ENCODE assay signal across 15 cellular contexts in the genomic region with DNA sequence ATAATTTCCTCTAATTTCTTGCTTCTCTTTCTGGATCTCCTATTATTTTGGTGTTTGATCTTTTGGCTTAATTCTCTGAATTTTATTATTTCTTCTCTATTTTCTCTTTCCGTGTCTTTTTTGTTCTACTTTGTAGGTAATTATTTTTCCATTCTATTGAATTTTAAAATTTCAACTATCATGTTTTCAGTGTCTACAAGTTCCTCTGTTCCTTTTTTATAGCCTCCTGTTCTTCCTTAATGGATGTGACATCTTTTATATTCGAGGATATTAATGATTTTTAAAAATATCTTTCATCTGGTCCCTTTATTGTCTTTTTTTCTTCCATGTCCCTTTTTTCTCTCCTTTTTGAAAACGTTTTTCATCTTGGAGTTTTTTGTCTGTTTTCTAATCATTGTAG. TPM values are rescaled to one million over a fixed set of nuclear protein-coding genes. Genes with fewer than 3 reads are reported as not detected.
DNase-seq lines count a peak whose midpoint lies in the region; ATAC-seq and TF ChIP-seq lines count a peak whose summit lies in the region.
"Had no signal": no experiment of that assay in that cellular context is flagged by ENCODE, and none has a peak within 500 bp of the region (broad histone marks: within the 10 kb centered on the region; RNA-seq: fewer than 3 reads in every experiment).

No MANE protein-coding gene starts in this region.

- no peaks in the 10 kb centered on the region for H3K9me3 Mint-ChIP-seq in activated T-cell treated with anti-CD3 and anti-CD28 coated beads, Interleukin-2, amount 50 U/mL, for 24 hours
- no peaks in the 10 kb centered on the region for H3K9me3 Mint-ChIP-seq in activated T-cell treated with anti-CD3 and anti-CD28 coated beads, Interleukin-2, amount 50 U/mL, for 4 hours
- H3K9me3 Mint-ChIP-seq in IgD-negative memory B cell: no peaks in the 10 kb centered on the region
- H3K9me3 Mint-ChIP-seq in activated T-helper 2 cell treated with anti-CD3 and anti-CD28 coated beads, Interferon-gamma antibody, Interleukin-2, Interleukin-4, amounts not matched to agents 10 μg/mL and 5 μg/mL and 100 μg/mL, durations not matched to agents 14 hours and 24 hours and 36 hours: no peaks in the 10 kb centered on the region
- H3K9me3 Mint-ChIP-seq in stimulated activated naive B cell treated with anti-CD40 and anti-IgM and Interleukin-4, amounts not matched to agents 10 μg/mL and 1 μg/mL and 100 μg/mL, for 72 hours: no peaks in the 10 kb centered on the region
- H3K9me3 Mint-ChIP-seq: CD8-positive, alpha-beta T cell; H9 had no signal

- intact Hi-C loops in activated T-helper 2 cell treated with anti-CD3 and anti-CD28 coated beads, Interferon-gamma antibody, Interleukin-2, Interleukin-4, amounts not matched to agents 10 μg/mL and 5 μg/mL and 100 μg/mL, durations not matched to agents 14 hours and 24 hours and 36 hours (cut with micrococcal nuclease): no loop called here
- intact Hi-C loops in left lung (cut with DNase I): no loop called here

- no peak for TF ChIP-seq CTCF in left lung (IDR thresholded peaks at IDR 0.05)

- H3K4me1 ChIP-seq in left lung: no peaks in the 10 kb centered on the region

- peaks cover 94% of the 10 kb centered on the region for H3K36me3 Mint-ChIP-seq in activated T-cell treated with anti-CD3 and anti-CD28 coated beads, Interleukin-2, amount 50 U/mL, for 24 hours (ENCODE audit: low read depth)
- peaks cover 47% of the 10 kb centered on the region for H3K36me3 Mint-ChIP-seq in activated T-cell treated with anti-CD3 and anti-CD28 coated beads, Interleukin-2, amount 50 U/mL, for 4 hours (ENCODE audit: insufficient read depth)
- H3K36me3 Mint-ChIP-seq in IgD-negative memory B cell: peaks cover 5% of the 10 kb centered on the region
- peaks cover 73% of the 10 kb centered on the region for H3K36me3 Mint-ChIP-seq in activated T-helper 2 cell treated with anti-CD3 and anti-CD28 coated beads, Interferon-gamma antibody, Interleukin-2, Interleukin-4, amounts not matched to agents 10 μg/mL and 5 μg/mL and 100 μg/mL, durations not matched to agents 14 hours and 24 hours and 36 hours (ENCODE audit: low read depth)
- peaks cover 31 to 58% of the 10 kb centered on the region in 2 donors for H3K36me3 Mint-ChIP-seq in stimulated activated naive B cell treated with anti-CD40 and anti-IgM and Interleukin-4, amounts not matched to agents 10 μg/mL and 1 μg/mL and 100 μg/mL, for 72 hours

- DNase-seq in activated T-cell treated with anti-CD3 and anti-CD28 coated beads, Interleukin-2, amount 50 U/mL, for 24 hours: no peak
- no peak for DNase-seq in activated T-cell treated with anti-CD3 and anti-CD28 coated beads, Interleukin-2, amount 50 U/mL, for 4 hours
- no peak for DNase-seq in activated T-helper 2 cell treated with anti-CD3 and anti-CD28 coated beads, Interferon-gamma antibody, Interleukin-2, Interleukin-4, amounts not matched to agents 10 μg/mL and 5 μg/mL and 100 μg/mL, durations not matched to agents 14 hours and 24 hours and 36 hours (ENCODE audit: low spot score)
- no peak for DNase-seq in stimulated activated naive B cell treated with anti-CD40 and anti-IgM and Interleukin-4, amounts not matched to agents 10 μg/mL and 1 μg/mL and 100 μg/mL, for 72 hours
- DNase-seq in GF-D8 (lab: John Stamatoyannopoulos, UW) (no peak), left lung (no peak)
- DNase-seq: Calu3; CD8-positive, alpha-beta T cell; DMS79 treated with DMSO at 0.1 percent for 48 hours; H9 had no signal

- H3K27me3 ChIP-seq in left lung: no peaks in the 10 kb centered on the region
- H3K27me3 ChIP-seq: BLaER1 treated with 17β-estradiol and CSF1 and Interleukin-3, amounts not matched to agents 10 nM and 100 nM had no signal

- H3K4me3 ChIP-seq in left lung: no peak overlapping the region
- H3K4me3 ChIP-seq: BLaER1 treated with 17β-estradiol and CSF1 and Interleukin-3, amounts not matched to agents 10 nM and 100 nM; GM12878 had no signal

- no peak for ATAC-seq in activated T-cell treated with anti-CD3 and anti-CD28 coated beads, Interleukin-2, amount 50 U/mL, for 4 hours
- no peak for ATAC-seq in stimulated activated naive B cell treated with anti-CD40 and anti-IgM and Interleukin-4, amounts not matched to agents 10 μg/mL and 1 μg/mL and 100 μg/mL, for 72 hours (replicated peaks)
- ATAC-seq in left lung: no peak
- ATAC-seq: CD8-positive, alpha-beta T cell; GM12878 had no signal

- H3K4me1 Mint-ChIP-seq in activated T-cell treated with anti-CD3 and anti-CD28 coated beads, Interleukin-2, amount 50 U/mL, for 24 hours (ENCODE audit: low read depth): peaks cover 36% of the 10 kb centered on the region
- H3K4me1 Mint-ChIP-seq in activated T-cell treated with anti-CD3 and anti-CD28 coated beads, Interleukin-2, amount 50 U/mL, for 4 hours (ENCODE audit: low read depth): peaks cover 21% of the 10 kb centered on the region
- peaks cover 11 to 18% (median 13%) of the 10 kb centered on the region in 3 donors for H3K4me1 Mint-ChIP-seq in IgD-negative memory B cell
- peaks cover 14% of the 10 kb centered on the region for H3K4me1 Mint-ChIP-seq in activated T-helper 2 cell treated with anti-CD3 and anti-CD28 coated beads, Interferon-gamma antibody, Interleukin-2, Interleukin-4, amounts not matched to agents 10 μg/mL and 5 μg/mL and 100 μg/mL, durations not matched to agents 14 hours and 24 hours and 36 hours (ENCODE audit: low read depth)
- peaks cover 16 to 44% of the 10 kb centered on the region in 2 donors for H3K4me1 Mint-ChIP-seq in stimulated activated naive B cell treated with anti-CD40 and anti-IgM and Interleukin-4, amounts not matched to agents 10 μg/mL and 1 μg/mL and 100 μg/mL, for 72 hours
- H3K4me1 Mint-ChIP-seq: H9 had no signal

- no peaks in the 10 kb centered on the region for H3K27me3 Mint-ChIP-seq in activated T-cell treated with anti-CD3 and anti-CD28 coated beads, Interleukin-2, amount 50 U/mL, for 24 hours
- H3K27me3 Mint-ChIP-seq in activated T-cell treated with anti-CD3 and anti-CD28 coated beads, Interleukin-2, amount 50 U/mL, for 4 hours (ENCODE audit: low read depth): no peaks in the 10 kb centered on the region
- no peaks in the 10 kb centered on the region for H3K27me3 Mint-ChIP-seq in IgD-negative memory B cell
- no peaks in the 10 kb centered on the region for H3K27me3 Mint-ChIP-seq in activated T-helper 2 cell treated with anti-CD3 and anti-CD28 coated beads, Interferon-gamma antibody, Interleukin-2, Interleukin-4, amounts not matched to agents 10 μg/mL and 5 μg/mL and 100 μg/mL, durations not matched to agents 14 hours and 24 hours and 36 hours (ENCODE audit: low read depth)
- no peaks in the 10 kb centered on the region for H3K27me3 Mint-ChIP-seq in stimulated activated naive B cell treated with anti-CD40 and anti-IgM and Interleukin-4, amounts not matched to agents 10 μg/mL and 1 μg/mL and 100 μg/mL, for 72 hours
- H3K27me3 Mint-ChIP-seq: B cell had no signal

- H3K4me3 Mint-ChIP-seq in activated T-cell treated with anti-CD3 and anti-CD28 coated beads, Interleukin-2, amount 50 U/mL, for 24 hours: no peak overlapping the region
- H3K4me3 Mint-ChIP-seq in activated T-cell treated with anti-CD3 and anti-CD28 coated beads, Interleukin-2, amount 50 U/mL, for 4 hours: no peak overlapping the region
- H3K4me3 Mint-ChIP-seq in IgD-negative memory B cell: no peak overlapping the region
- H3K4me3 Mint-ChIP-seq in activated T-helper 2 cell treated with anti-CD3 and anti-CD28 coated beads, Interferon-gamma antibody, Interleukin-2, Interleukin-4, amounts not matched to agents 10 μg/mL and 5 μg/mL and 100 μg/mL, durations not matched to agents 14 hours and 24 hours and 36 hours (ENCODE audit: low read depth): no peak overlapping the region
- no peak overlapping the region for H3K4me3 Mint-ChIP-seq in stimulated activated naive B cell treated with anti-CD40 and anti-IgM and Interleukin-4, amounts not matched to agents 10 μg/mL and 1 μg/mL and 100 μg/mL, for 72 hours
- H3K4me3 Mint-ChIP-seq: B cell; CD8-positive, alpha-beta T cell; H9 had no signal

- H3K27ac ChIP-seq in left lung: no peak overlapping the region
- H3K27ac ChIP-seq: BLaER1 treated with 17β-estradiol and CSF1 and Interleukin-3, amounts not matched to agents 10 nM and 100 nM; HL-60 had no signal

- H3K36me3 ChIP-seq in left lung: peaks cover 0 to 78% of the 10 kb centered on the region in 2 donors

- H3K27ac Mint-ChIP-seq in activated T-cell treated with anti-CD3 and anti-CD28 coated beads, Interleukin-2, amount 50 U/mL, for 24 hours: peak overlapping the region; percentile 5
- H3K27ac Mint-ChIP-seq in IgD-negative memory B cell: peak overlapping the region in 2 of 3 donors; percentile 18 to 39
- H3K27ac Mint-ChIP-seq in activated T-helper 2 cell treated with anti-CD3 and anti-CD28 coated beads, Interferon-gamma antibody, Interleukin-2, Interleukin-4, amounts not matched to agents 10 μg/mL and 5 μg/mL and 100 μg/mL, durations not matched to agents 14 hours and 24 hours and 36 hours: peak overlapping the region; percentile 8
- H3K27ac Mint-ChIP-seq in stimulated activated naive B cell treated with anti-CD40 and anti-IgM and Interleukin-4, amounts not matched to agents 10 μg/mL and 1 μg/mL and 100 μg/mL, for 72 hours: peak overlapping the region; percentile 28
- H3K27ac Mint-ChIP-seq: B cell; CD8-positive, alpha-beta T cell; H9 had no signal

- no peaks in the 10 kb centered on the region for H3K9me3 ChIP-seq in left lung
- H3K9me3 ChIP-seq: BLaER1 treated with 17β-estradiol and CSF1 and Interleukin-3, amounts not matched to agents 10 nM and 100 nM had no signal

RNA-seq across cellular contexts. Expression of a gene that starts 11.1 kb away (rescaled TPM):
- 100 to 1,000 TPM; 155 to 187 (median 158) TPM for total RNA-seq in activated T-cell treated with anti-CD3 and anti-CD28 coated beads, Interleukin-2, amount 50 U/mL, for 4 hours
- 104 TPM for polyA plus RNA-seq in IgD-negative memory B cell
- total RNA-seq in activated T-helper 2 cell treated with anti-CD3 and anti-CD28 coated beads, Interferon-gamma antibody, Interleukin-2, Interleukin-4, amounts not matched to agents 10 μg/mL and 5 μg/mL and 100 μg/mL, durations not matched to agents 14 hours and 24 hours and 36 hours: 153 and 156 TPM in 2 replicates
- 10 to 100 TPM; 51.9 to 63.6 TPM for total RNA-seq in left lung

RNA-seq across cellular contexts. Expression of a gene that starts 11.4 kb away (rescaled TPM):
- 100 to 1,000 TPM; 104 to 109 (median 105) TPM for total RNA-seq in activated T-cell treated with anti-CD3 and anti-CD28 coated beads, Interleukin-2, amount 50 U/mL, for 4 hours
- polyA plus RNA-seq in IgD-negative memory B cell: 48.6 TPM
- 109 and 112 TPM in 2 replicates for total RNA-seq in activated T-helper 2 cell treated with anti-CD3 and anti-CD28 coated beads, Interferon-gamma antibody, Interleukin-2, Interleukin-4, amounts not matched to agents 10 μg/mL and 5 μg/mL and 100 μg/mL, durations not matched to agents 14 hours and 24 hours and 36 hours
- 10 to 100 TPM; 47.2 to 56.8 TPM for total RNA-seq in left lung
